Comparison of ENCODE assay signal across 1 cellular context in the genomic region with DNA sequence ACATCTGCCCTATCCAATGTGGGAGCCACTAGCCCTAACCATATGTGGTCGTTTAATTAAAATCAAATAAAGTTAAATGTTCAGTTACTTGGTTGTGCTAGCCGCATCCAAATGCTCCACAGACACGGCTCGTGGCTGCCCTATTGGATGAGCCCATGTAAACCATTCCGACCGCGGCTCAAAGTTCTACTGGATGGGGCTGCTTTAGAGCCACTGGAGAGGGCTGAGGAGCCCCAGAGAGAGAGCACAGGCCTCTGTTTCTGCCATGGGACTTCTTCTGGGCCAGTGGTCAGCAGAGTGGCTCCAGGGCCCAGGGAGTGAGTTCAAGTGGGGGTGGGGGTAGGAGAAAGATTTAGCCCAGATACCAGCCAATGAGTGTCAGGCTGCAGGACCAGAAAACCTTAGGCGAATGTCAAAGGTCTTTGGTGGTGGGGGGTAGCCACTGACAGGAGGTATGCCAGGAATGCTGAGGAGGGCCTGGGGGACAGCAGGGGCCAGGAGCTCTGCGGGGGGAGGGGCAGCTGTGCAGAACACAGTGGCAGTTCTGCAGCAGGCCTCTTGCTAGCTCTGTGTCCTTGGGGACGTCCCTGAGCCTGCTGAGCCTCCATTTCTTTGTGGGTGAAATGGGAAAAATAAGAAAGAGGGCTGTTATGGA.
TF ChIP-seq lines count a peak whose summit lies in the region.

No MANE protein-coding gene starts in this region.

TF ChIP-seq in HepG2, 621 proteins besides CTCF, POLR2A, EP300 and RAD21:
- TF ChIP-seq, protein P1, sequence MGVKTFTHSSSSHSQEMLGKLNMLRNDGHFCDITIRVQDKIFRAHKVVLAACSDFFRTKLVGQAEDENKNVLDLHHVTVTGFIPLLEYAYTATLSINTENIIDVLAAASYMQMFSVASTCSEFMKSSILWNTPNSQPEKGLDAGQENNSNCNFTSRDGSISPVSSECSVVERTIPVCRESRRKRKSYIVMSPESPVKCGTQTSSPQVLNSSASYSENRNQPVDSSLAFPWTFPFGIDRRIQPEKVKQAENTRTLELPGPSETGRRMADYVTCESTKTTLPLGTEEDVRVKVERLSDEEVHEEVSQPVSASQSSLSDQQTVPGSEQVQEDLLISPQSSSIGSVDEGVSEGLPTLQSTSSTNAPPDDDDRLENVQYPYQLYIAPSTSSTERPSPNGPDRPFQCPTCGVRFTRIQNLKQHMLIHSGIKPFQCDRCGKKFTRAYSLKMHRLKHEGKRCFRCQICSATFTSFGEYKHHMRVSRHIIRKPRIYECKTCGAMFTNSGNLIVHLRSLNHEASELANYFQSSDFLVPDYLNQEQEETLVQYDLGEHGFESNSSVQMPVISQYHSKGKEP (CRISPR knock-in tag; IDR thresholded peaks at IDR 0.05): no peak
- TF ChIP-seq MTA3 (CRISPR knock-in tag; IDR thresholded peaks at IDR 0.05) (no peak), KLF13 (CRISPR knock-in tag; IDR thresholded peaks at IDR 0.05) (no peak), ZNF292 (CRISPR knock-in tag; IDR thresholded peaks at IDR 0.05; ENCODE audit: borderline replicate concordance, low read depth) (no peak), ZNF549 (CRISPR knock-in tag; IDR thresholded peaks at IDR 0.05) (no peak), JUN (CRISPR knock-in tag; IDR thresholded peaks at IDR 0.05) (no peak), ISX (CRISPR knock-in tag; conservative IDR thresholded peaks at IDR 0.05) (no peak), MYC (CRISPR knock-in tag; IDR thresholded peaks at IDR 0.05; ENCODE audit: borderline replicate concordance) (no peak), ZNF547 (CRISPR knock-in tag; IDR thresholded peaks at IDR 0.05) (no peak), ONECUT2 (CRISPR knock-in tag; IDR thresholded peaks at IDR 0.05) (no peak), ZNF510 (CRISPR knock-in tag; IDR thresholded peaks at IDR 0.05; ENCODE audit: low read depth) (no peak), TRIM24 (CRISPR knock-in tag; IDR thresholded peaks at IDR 0.05) (no peak), ZNF30 (CRISPR knock-in tag; IDR thresholded peaks at IDR 0.05) (no peak), SMARCC2 (IDR thresholded peaks at IDR 0.05) (no peak), GZF1 (CRISPR knock-in tag; IDR thresholded peaks at IDR 0.05) (no peak), HDAC1 (CRISPR knock-in tag; IDR thresholded peaks at IDR 0.05) (no peak), ZNF382 (CRISPR knock-in tag; IDR thresholded peaks at IDR 0.05; ENCODE audit: borderline replicate concordance) (no peak), HOXA3 (CRISPR knock-in tag; IDR thresholded peaks at IDR 0.05) (no peak)
- TF ChIP-seq, protein P2, sequence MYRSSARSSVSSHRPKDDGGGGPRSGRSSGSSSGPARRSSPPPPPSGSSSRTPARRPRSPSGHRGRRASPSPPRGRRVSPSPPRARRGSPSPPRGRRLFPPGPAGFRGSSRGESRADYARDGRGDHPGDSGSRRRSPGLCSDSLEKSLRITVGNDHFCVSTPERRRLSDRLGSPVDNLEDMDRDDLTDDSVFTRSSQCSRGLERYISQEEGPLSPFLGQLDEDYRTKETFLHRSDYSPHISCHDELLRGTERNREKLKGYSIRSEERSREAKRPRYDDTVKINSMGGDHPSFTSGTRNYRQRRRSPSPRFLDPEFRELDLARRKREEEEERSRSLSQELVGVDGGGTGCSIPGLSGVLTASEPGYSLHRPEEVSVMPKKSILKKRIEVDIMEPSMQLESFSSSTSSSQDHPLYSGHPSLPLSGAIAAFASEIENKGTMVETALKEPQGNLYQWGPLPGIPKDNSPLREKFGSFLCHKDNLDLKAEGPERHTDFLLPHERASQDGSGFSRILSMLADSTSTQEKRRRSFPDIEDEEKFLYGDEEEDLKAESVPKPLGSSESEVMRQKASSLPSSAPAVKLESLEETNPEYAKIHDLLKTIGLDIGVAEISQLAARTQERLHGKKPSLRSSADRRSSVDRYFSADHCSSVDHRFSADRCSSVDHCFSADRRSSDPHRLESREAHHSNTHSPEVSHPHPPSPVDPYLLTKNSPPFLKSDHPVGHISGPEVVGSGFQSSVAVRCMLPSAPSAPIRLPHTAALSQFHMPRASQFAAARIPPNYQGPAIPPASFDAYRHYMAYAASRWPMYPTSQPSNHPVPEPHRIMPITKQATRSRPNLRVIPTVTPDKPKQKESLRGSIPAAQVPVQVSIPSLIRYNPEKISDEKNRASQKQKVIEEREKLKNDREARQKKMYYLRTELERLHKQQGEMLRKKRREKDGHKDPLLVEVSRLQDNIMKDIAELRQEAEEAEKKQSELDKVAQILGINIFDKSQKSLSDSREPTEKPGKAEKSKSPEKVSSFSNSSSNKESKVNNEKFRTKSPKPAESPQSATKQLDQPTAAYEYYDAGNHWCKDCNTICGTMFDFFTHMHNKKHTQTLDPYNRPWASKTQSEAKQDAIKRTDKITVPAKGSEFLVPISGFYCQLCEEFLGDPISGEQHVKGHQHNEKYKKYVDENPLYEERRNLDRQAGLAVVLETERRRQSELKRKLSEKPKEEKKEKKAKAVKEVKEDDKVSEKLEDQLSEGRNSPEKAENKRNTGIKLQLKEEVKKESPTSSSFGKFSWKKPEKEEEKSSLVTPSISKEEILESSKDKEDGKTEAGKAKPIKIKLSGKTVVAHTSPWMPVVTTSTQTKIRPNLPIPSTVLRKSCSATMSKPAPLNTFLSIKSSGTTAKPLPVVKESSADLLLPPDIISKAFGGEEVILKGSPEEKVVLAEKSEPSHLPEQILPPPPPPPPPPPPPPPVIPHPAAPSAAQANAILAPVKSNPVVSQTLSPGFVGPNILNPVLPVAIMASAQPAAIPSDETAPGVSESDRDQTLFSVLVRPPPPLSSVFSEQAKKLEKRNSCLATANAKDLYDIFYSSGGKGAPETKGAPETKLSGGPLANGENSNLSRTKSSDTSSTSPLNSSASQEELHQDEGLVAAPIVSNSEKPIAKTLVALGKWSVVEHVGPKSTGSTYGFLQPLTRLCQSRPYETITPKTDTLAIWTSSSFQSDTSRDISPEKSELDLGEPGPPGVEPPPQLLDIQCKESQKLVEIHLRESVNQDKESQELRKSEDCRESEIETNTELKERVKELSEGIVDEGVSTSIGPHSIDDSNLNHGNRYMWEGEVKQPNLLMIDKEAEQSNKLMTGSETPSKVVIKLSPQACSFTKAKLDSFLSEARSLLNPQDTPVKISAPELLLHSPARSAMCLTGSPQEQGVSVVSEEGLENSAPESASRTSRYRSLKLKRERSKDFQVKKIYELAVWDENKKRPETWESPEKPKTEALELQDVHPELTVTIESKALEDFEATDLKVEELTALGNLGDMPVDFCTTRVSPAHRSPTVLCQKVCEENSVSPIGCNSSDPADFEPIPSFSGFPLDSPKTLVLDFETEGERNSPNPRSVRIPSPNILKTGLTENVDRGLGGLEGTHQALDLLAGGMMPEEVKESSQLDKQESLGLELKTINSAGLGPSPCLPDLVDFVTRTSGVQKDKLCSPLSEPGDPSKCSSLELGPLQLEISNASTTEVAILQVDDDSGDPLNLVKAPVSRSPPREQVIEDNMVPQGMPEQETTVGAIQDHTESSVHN (CRISPR knock-in tag; IDR thresholded peaks at IDR 0.05): no peak
- TF ChIP-seq, protein P3, sequence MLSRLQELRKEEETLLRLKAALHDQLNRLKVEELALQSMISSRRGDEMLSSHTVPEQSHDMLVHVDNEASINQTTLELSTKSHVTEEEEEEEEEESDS (CRISPR knock-in tag; IDR thresholded peaks at IDR 0.05; ENCODE audit: borderline replicate concordance): no peak
